In genomic region chrX:130170752-130171445, GRCh38 we compare ENCODE assay signal across 8 cellular contexts. TPM values are rescaled to one million over a fixed set of nuclear protein-coding genes. Genes with fewer than 3 reads are reported as not detected.
A peak's percentile ranks its signal among the peaks of the same experiment; 100 is the strongest.
DNase-seq lines count a peak whose midpoint lies in the region; ATAC-seq and TF ChIP-seq lines count a peak whose summit lies in the region.

No MANE protein-coding gene starts in this region.

- H3K4me3 Mint-ChIP-seq in activated naive CD8-positive, alpha-beta T cell, result peak overlapping the region; percentile 93

- H3K4me1 Mint-ChIP-seq in activated naive CD8-positive, alpha-beta T cell (ENCODE audit: low read depth), result peaks cover 37% of the 10 kb centered on the region

- H3K9me3 ChIP-seq in DND-41 (ENCODE audit: insufficient read depth, low read length, severe bottlenecking), result no peaks in the 10 kb centered on the region
- H3K9me3 ChIP-seq in Karpas-422 (ENCODE audit: low read length), result no peaks in the 10 kb centered on the region
- no peaks in the 10 kb centered on the region for H3K9me3 ChIP-seq in SJSA1 (replicated peaks)
- H3K9me3 ChIP-seq in right cardiac atrium (ENCODE audit: control insufficient read depth, low read length), result no peaks in the 10 kb centered on the region

- peak overlapping the region; percentile 99 for H3K27ac ChIP-seq in DND-41 (ENCODE audit: low read length)
- H3K27ac ChIP-seq in Karpas-422 (ENCODE audit: low read length), result peak overlapping the region; percentile 79
- no peak overlapping the region for H3K27ac ChIP-seq in SJSA1
- no peak overlapping the region for H3K27ac ChIP-seq in right cardiac atrium (ENCODE audit: low read length)

- peak; percentile 90 for ATAC-seq in DND-41 (ENCODE audit: insufficient read depth, low read depth)
- peak; percentile 77 for ATAC-seq in GM21529 (IDR thresholded peaks at IDR 0.05; ENCODE audit: unreplicated experiment)
- ATAC-seq in right cardiac atrium, result peak; percentile 46 to 56

- no peaks in the 10 kb centered on the region for H3K9me2 ChIP-seq in Karpas-422 (replicated peaks; ENCODE audit: insufficient read depth, low read length)

- H2AFZ ChIP-seq in DND-41 (ENCODE audit: low read depth, low read length) (peak overlapping the region; percentile 91), Karpas-422 (ENCODE audit: low read length) (no peak overlapping the region; the same call in 1 of the 2 replicates)

- no peaks in the 10 kb centered on the region for H3K9me3 Mint-ChIP-seq in activated naive CD8-positive, alpha-beta T cell (ENCODE audit: low read depth)

- H3K27me3 ChIP-seq in DND-41 (ENCODE audit: insufficient read depth, low read length, poor library complexity) (no peaks in the 10 kb centered on the region), Karpas-422 (ENCODE audit: low read length) (no peaks in the 10 kb centered on the region), SJSA1 (replicated peaks) (no peaks in the 10 kb centered on the region), right cardiac atrium (ENCODE audit: control insufficient read depth, insufficient read depth) (no peaks in the 10 kb centered on the region)

- H4K20me1 ChIP-seq in DND-41 (ENCODE audit: insufficient read depth, low read length) (no peaks in the 10 kb centered on the region), Karpas-422 (ENCODE audit: insufficient read depth, low read depth, low read length) (no peaks in the 10 kb centered on the region)

- H3K4me2 ChIP-seq in DND-41 (ENCODE audit: insufficient read depth, low read length) (peak overlapping the region; percentile 95), Karpas-422 (ENCODE audit: low read depth, low read length, poor library complexity, severe bottlenecking) (peak overlapping the region; percentile 77)

- H3K79me2 ChIP-seq in DND-41 (ENCODE audit: insufficient read depth, low read length) (peaks cover 42% of the 10 kb centered on the region), Karpas-422 (ENCODE audit: low read length) (peaks cover 23% of the 10 kb centered on the region; the same call in 1 of the 2 replicates)

- no peak for TF ChIP-seq CTCF in DND-41 (IDR thresholded peaks at IDR 0.05; ENCODE audit: borderline replicate concordance, extremely low read depth, low read length, poor library complexity, severe bottlenecking)

- peak; percentile 87 for DNase-seq in DND-41
- DNase-seq in Karpas-422, result peak; percentile 90
- no peak for DNase-seq in SJSA1 (ENCODE audit: low read depth in 1 of 2, low spot score in 2 of 2)
- DNase-seq in right cardiac atrium, result peak; percentile 44 to 74 (median 66)
- peak; percentile 90 for DNase-seq in retina
- DNase-seq in NCI-H2029 (lab: John Stamatoyannopoulos, UW), result no peak

- H3K27me3 Mint-ChIP-seq in activated naive CD8-positive, alpha-beta T cell, result no peaks in the 10 kb centered on the region

- H3K4me3 ChIP-seq in DND-41 (ENCODE audit: low read depth in 1 of 2, low read length in 2 of 2), result peak overlapping the region; percentile 75 to 91; a peak in 3 of 4 replicates
- H3K4me3 ChIP-seq in Karpas-422 (ENCODE audit: low read length), result peak overlapping the region; percentile 72
- H3K4me3 ChIP-seq in SJSA1, result peak overlapping the region; percentile 33
- H3K4me3 ChIP-seq in right cardiac atrium (ENCODE audit: low read length), result peak overlapping the region; percentile 30

- intact Hi-C loops in right cardiac atrium (cut with DNase I), result no loop called here

- H3K4me1 ChIP-seq in DND-41 (ENCODE audit: insufficient read depth, low read length) (peaks cover 56% of the 10 kb centered on the region), Karpas-422 (ENCODE audit: low read length) (peaks cover 43% of the 10 kb centered on the region), SJSA1 (replicated peaks) (peaks cover 41% of the 10 kb centered on the region), right cardiac atrium (ENCODE audit: control insufficient read depth, insufficient read depth, low read length) (peaks cover 5% of the 10 kb centered on the region)

- peak overlapping the region; percentile 68 for H3K27ac Mint-ChIP-seq in activated naive CD8-positive, alpha-beta T cell

- H3K9ac ChIP-seq in DND-41 (ENCODE audit: low read depth, low read length) (peak overlapping the region; percentile 90), Karpas-422 (ENCODE audit: low read length) (peak overlapping the region; percentile 79)

- 1% methylated on average over 36 of the region's 36 CpGs for WGBS in right cardiac atrium

- no peaks in the 10 kb centered on the region for H3K36me3 Mint-ChIP-seq in activated naive CD8-positive, alpha-beta T cell

- H3K36me3 ChIP-seq in DND-41 (ENCODE audit: insufficient read depth, low read length) (no peaks in the 10 kb centered on the region; the same call in 1 of the 2 replicates), Karpas-422 (ENCODE audit: insufficient read depth, low read length) (no peaks in the 10 kb centered on the region), SJSA1 (no peaks in the 10 kb centered on the region)

RNA-seq across cellular contexts. Expression of gene RAB33A, which starts 0.9 kb away (rescaled TPM):
- total RNA-seq in Karpas-422 (2014; rRNA removed; shearing (Covaris generic); ENCODE audit: low replicate concordance), result 10.3 and 25.8 TPM in 2 replicates
- 0.32 and 0.75 TPM in 2 replicates for total RNA-seq in SJSA1 (2014; rRNA removed; shearing (Covaris generic))
- 10 to 100 TPM in 3 of 4 donors, 1 to 10 TPM in 1; 9.8 to 21.9 (median 18.9) TPM for total RNA-seq in right cardiac atrium
- polyA plus RNA-seq in right cardiac atrium, result 11.3 TPM

RNA-seq across cellular contexts. Expression of gene AIFM1, which starts 5.3 kb away (rescaled TPM):
- total RNA-seq in Karpas-422 (2014; rRNA removed; shearing (Covaris generic); ENCODE audit: low replicate concordance), result 25.8 and 37.4 TPM in 2 replicates
- total RNA-seq in SJSA1 (2014; rRNA removed; shearing (Covaris generic)), result 24.4 and 35.1 TPM in 2 replicates
- 100 to 1,000 TPM in 1 of 4 donors, 10 to 100 TPM in 3; 82.0 to 102 (median 89.9) TPM for total RNA-seq in right cardiac atrium
- 129 TPM for polyA plus RNA-seq in right cardiac atrium

Comparison
In these comparisons a context has a peak if more than half of its experiments do, and no peak if none do; other contexts are left out.
1. DNase-seq: peak in DND-41 (single experiment), Karpas-422 (single experiment), right cardiac atrium (3 of 3) and retina (single experiment); none in SJSA1 (0 of 2) and NCI-H2029 (single experiment).
2. H3K27ac ChIP-seq: peak in DND-41 (single experiment) and Karpas-422 (single experiment); none in SJSA1 (single experiment) and right cardiac atrium (single experiment).
3. H3K4me3 ChIP-seq: peak in every context shown above with its lines; median percentile 83 in DND-41; 72 in Karpas-422; 33 in SJSA1; 30 in right cardiac atrium.
4. Peak in every context shown above with its lines, with median percentiles within 50 percentile points of each other: ATAC-seq.